In the genomic region with DNA sequence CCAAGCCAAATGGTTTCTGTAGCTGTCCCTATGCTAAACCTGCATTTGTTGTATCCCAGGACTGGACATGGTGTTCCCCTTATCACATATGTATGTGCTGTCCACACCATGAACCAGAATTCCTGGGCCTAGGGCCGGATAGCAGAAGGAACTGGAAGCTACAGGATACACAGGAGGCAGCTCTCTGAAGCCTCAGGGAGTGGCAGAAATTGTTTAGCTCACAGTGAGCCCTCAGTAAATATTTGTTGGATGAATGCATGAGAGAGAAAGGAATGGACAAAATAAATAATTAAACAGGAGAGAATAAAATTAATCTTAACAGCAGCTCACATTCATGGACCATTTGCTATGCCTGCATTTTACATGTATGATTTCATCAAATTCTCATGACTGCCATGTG, we compare ENCODE assay signal across 1 cellular context.
TF ChIP-seq lines count a peak whose summit lies in the region.

No MANE protein-coding gene starts in this region.

TF ChIP-seq in WTC11, 78 proteins besides CTCF, POLR2A, EP300 and RAD21 (continued from another document):
- TF ChIP-seq, protein P1, sequence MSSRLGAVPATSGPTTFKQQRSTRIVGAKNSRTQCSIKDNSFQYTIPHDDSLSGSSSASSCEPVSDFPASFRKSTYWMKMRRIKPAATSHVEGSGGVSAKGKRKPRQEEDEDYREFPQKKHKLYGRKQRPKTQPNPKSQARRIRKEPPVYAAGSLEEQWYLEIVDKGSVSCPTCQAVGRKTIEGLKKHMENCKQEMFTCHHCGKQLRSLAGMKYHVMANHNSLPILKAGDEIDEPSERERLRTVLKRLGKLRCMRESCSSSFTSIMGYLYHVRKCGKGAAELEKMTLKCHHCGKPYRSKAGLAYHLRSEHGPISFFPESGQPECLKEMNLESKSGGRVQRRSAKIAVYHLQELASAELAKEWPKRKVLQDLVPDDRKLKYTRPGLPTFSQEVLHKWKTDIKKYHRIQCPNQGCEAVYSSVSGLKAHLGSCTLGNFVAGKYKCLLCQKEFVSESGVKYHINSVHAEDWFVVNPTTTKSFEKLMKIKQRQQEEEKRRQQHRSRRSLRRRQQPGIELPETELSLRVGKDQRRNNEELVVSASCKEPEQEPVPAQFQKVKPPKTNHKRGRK (CRISPR knock-in tag; IDR thresholded peaks at IDR 0.05; ENCODE audit: borderline replicate concordance), result no peak
TF ChIP-seq in WTC11: peak in this region for 0.
